Comparison of ENCODE assay signal across 1 cellular context in the genomic region with DNA sequence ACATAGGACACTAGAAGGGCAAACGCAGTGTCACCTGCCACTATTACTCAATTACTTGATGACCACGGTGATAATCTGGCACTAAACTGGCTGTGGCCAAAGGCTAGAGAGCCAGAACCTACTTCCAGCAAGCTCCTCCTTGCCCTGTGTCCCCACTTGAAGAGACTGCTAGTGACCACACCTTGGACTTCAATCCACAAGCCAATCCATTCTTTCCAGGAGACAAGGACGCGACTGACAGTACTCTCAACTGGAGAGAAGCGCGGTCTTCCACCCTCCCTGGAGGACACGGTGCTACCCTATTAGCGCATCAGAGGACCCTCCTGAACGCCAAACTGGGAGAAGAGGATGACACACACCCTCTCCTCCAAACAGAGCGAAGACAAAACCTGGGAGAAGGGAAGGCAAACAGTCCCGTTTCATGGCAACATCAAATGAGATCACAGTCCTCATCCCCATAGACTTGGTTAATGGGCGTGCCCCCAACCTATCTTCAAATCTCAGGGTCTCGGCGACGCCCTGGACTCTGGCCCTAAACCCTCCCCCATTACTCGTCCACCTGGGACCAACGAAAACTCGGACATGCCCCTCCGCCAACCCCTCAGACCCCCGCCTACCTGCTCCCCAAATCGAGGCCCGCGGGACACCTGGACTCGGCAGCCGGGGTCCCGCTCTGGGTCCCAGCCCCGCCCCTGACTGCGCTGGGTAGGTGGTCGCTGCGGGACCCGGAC.
TF ChIP-seq lines count a peak whose summit lies in the region.

No MANE protein-coding gene starts in this region.

TF ChIP-seq in SK-N-SH treated with all-trans-retinoic acid at 6 μM for 48 hours, 23 proteins besides CTCF, POLR2A, EP300 and RAD21 (continued from another document):
- TF ChIP-seq, protein P1, sequence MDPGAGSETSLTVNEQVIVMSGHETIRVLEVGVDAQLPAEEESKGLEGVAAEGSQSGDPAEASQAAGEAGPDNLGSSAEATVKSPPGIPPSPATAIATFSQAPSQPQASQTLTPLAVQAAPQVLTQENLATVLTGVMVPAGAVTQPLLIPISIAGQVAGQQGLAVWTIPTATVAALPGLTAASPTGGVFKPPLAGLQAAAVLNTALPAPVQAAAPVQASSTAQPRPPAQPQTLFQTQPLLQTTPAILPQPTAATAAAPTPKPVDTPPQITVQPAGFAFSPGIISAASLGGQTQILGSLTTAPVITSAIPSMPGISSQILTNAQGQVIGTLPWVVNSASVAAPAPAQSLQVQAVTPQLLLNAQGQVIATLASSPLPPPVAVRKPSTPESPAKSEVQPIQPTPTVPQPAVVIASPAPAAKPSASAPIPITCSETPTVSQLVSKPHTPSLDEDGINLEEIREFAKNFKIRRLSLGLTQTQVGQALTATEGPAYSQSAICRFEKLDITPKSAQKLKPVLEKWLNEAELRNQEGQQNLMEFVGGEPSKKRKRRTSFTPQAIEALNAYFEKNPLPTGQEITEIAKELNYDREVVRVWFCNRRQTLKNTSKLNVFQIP (CRISPR knock-in tag; IDR thresholded peaks at IDR 0.05; ENCODE audit: borderline replicate concordance, low read depth) = no peak
- TF ChIP-seq, protein P2, sequence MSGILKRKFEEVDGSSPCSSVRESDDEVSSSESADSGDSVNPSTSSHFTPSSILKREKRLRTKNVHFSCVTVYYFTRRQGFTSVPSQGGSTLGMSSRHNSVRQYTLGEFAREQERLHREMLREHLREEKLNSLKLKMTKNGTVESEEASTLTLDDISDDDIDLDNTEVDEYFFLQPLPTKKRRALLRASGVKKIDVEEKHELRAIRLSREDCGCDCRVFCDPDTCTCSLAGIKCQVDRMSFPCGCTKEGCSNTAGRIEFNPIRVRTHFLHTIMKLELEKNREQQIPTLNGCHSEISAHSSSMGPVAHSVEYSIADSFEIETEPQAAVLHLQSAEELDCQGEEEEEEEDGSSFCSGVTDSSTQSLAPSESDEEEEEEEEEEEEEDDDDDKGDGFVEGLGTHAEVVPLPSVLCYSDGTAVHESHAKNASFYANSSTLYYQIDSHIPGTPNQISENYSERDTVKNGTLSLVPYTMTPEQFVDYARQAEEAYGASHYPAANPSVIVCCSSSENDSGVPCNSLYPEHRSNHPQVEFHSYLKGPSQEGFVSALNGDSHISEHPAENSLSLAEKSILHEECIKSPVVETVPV (CRISPR knock-in tag; IDR thresholded peaks at IDR 0.05) = no peak
- no peak for TF ChIP-seq SNAI2 (CRISPR knock-in tag; IDR thresholded peaks at IDR 0.05)
